ENCODE assay signal across 29 cellular contexts in the genomic region with DNA sequence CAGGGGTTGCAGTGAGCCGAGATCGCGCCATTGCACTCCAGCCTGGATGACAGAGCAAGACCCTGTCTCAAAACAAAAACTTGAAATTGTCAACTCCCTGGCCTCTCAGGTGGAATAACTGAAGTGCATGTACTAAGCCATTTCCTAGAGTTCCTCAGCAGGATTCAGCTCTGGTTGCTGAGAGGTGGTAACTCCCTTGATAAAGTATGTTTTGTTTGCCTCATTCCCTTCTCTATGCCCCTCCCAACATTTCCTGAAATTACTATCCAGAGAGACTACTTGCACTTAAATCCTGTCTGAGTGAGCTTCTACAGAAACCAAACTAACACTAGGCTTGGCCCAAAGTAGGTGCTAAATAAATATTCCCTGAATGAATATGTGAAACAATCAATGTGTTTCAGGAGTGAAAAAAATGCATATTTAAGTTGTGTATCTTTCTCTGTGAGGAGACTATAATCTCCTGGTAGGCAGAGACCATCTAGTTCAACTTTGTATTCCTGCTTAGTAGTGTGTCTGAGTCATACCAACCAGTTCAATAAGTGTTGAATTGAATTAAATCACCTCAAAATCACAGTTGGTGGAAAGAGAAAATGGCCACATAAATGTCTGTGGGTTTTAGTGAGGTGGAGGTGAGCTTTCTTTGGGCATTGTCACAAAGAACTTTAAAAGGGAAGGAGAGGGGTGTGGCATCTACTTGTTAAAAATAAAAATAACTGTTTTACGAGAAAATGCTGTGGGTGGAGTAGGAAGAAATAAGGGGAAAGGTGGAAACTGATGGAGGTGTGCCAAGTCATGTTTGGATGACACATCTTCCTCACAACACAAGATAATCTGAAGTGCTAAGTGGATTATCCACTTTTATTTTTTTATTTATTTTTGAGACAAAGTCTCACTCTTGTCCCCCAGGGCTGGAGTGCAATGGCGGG. TPM values are rescaled to one million over a fixed set of nuclear protein-coding genes. Genes with fewer than 3 reads are reported as not detected.
DNase-seq lines count a peak whose midpoint lies in the region; ATAC-seq and TF ChIP-seq lines count a peak whose summit lies in the region.
"Had no signal": no experiment of that assay in that cellular context is flagged by ENCODE, and none has a peak within 500 bp of the region (broad histone marks: within the 10 kb centered on the region; RNA-seq: fewer than 3 reads in every experiment).

No MANE protein-coding gene starts in this region.

- H3K27me3 ChIP-seq in PC-3 (ENCODE audit: low read length) (no peaks in the 10 kb centered on the region), MM.1S (replicated peaks; ENCODE audit: insufficient read depth, low read length) (no peaks in the 10 kb centered on the region)
- H3K27me3 ChIP-seq: BLaER1 treated with 17β-estradiol and CSF1 and Interleukin-3, amounts not matched to agents 10 nM and 100 nM; Peyer's patch; right lobe of liver; tibial artery had no signal

- peaks cover 2% of the 10 kb centered on the region for H3K27me3 Mint-ChIP-seq in activated T-cell treated with anti-CD3 and anti-CD28 coated beads, Interleukin-2, amount 50 U/mL, for 24 hours
- H3K27me3 Mint-ChIP-seq: activated naive CD8-positive, alpha-beta T cell; IgD-negative memory B cell; progenitor cell of endocrine pancreas had no signal

- no peaks in the 10 kb centered on the region for H3K9me3 Mint-ChIP-seq in activated T-cell treated with anti-CD3 and anti-CD28 coated beads, Interleukin-2, amount 50 U/mL, for 24 hours
- H3K9me3 Mint-ChIP-seq: IgD-negative memory B cell; naive thymus-derived CD8-positive, alpha-beta T cell had no signal

- POLR2A ChIA-PET in PC-3 (lab: Charles Lee; ENCODE audit: unreplicated experiment) = interaction anchor here (0.6 to 0.9 kb wide), 3 partner anchors 53 to 289 kb away, joined by 3 to 5 read pairs (median 3); partner anchors contain the start of genes CCDC30 and YBX1

- intact Hi-C loops in PC-3 (cut with micrococcal nuclease) = loop anchor here (1.0 to 5.0 kb wide), 5 partner anchors 38 to 216 kb away; partner anchors contain the start of gene CCDC30

- no peaks in the 10 kb centered on the region for H4K20me1 ChIP-seq in PC-3 (ENCODE audit: low read length)
- H4K20me1 ChIP-seq in MM.1S (ENCODE audit: insufficient read depth, low read length) = no peaks in the 10 kb centered on the region
- H4K20me1 ChIP-seq: BLaER1 treated with 17β-estradiol and CSF1 and Interleukin-3, amounts not matched to agents 10 nM and 100 nM had no signal

- H3K36me3 ChIP-seq in PC-3 (ENCODE audit: low read depth, low read length) = no peaks in the 10 kb centered on the region
- no peaks in the 10 kb centered on the region for H3K36me3 ChIP-seq in MM.1S (replicated peaks; ENCODE audit: insufficient read depth, low read length)
- H3K36me3 ChIP-seq: BLaER1 treated with 17β-estradiol and CSF1 and Interleukin-3, amounts not matched to agents 10 nM and 100 nM; Peyer's patch; right lobe of liver; spleen; tibial artery had no signal

- peak overlapping the region; percentile 72 for H3K4me2 ChIP-seq in PC-3 (ENCODE audit: low read length)
- no peak overlapping the region for H3K4me2 ChIP-seq in MM.1S (ENCODE audit: low read depth, low read length)
- H3K4me2 ChIP-seq: BLaER1 treated with 17β-estradiol and CSF1 and Interleukin-3, amounts not matched to agents 10 nM and 100 nM had no signal

- no peak overlapping the region for H2AFZ ChIP-seq in PC-3 (ENCODE audit: low read length)
- H2AFZ ChIP-seq in MM.1S (ENCODE audit: low read length) = no peak overlapping the region

- TF ChIP-seq CTCF in PC-3 (conservative IDR thresholded peaks at IDR 0.05; ENCODE audit: low read depth, low read length) (no peak), MM.1S (IDR thresholded peaks at IDR 0.05; ENCODE audit: low read length) (no peak)

- DNase-seq in activated T-cell treated with anti-CD3 and anti-CD28 coated beads, Interleukin-2, amount 50 U/mL, for 24 hours = no peak
- DNase-seq in activated T-cell treated with anti-CD3 and anti-CD28 coated beads, Interleukin-2, amount 50 U/mL, for 1 hour = no peak
- peak; percentile 15 for DNase-seq in Daoy (ENCODE audit: low read depth)
- DNase-seq in PC-3 = peak; percentile 84
- DNase-seq in putamen (ENCODE audit: low spot score) = peak; percentile 26
- DNase-seq in MM.1S = no peak
- no peak for DNase-seq in activated effector memory CD4-positive, alpha-beta T cell treated with Interleukin-2 at 50 U/mL for 16 hours
- DNase-seq: aorta; DMS79; GDM1; GOT3; kidney; midbrain; naive thymus-derived CD8-positive, alpha-beta T cell; NCI-H1930; NCI-H2227 treated with DMSO at 0.1 percent for 48 hours; NCI-H526 treated with DMSO at 0.1 percent for 48 hours; Peyer's patch; right lobe of liver; SIG-M5; spleen; tibial artery had no signal

- BruUV-seq in PC-3 (replicated peaks; lab: Mats Ljungman, UMichigan) = TSS peak; percentile 65

- H3K4me1 ChIP-seq in PC-3 (ENCODE audit: insufficient read depth, low read length) = peaks cover 26% of the 10 kb centered on the region
- H3K4me1 ChIP-seq in MM.1S (ENCODE audit: low read length) = no peaks in the 10 kb centered on the region
- H3K4me1 ChIP-seq: BLaER1 treated with 17β-estradiol and CSF1 and Interleukin-3, amounts not matched to agents 10 nM and 100 nM; Peyer's patch; right lobe of liver; spleen; tibial artery had no signal

- H3K27ac ChIP-seq in PC-3 (ENCODE audit: low read length) (peak overlapping the region; percentile 64), MM.1S (ENCODE audit: low read length) (no peak overlapping the region)
- H3K27ac ChIP-seq: BLaER1 treated with 17β-estradiol and CSF1 and Interleukin-3, amounts not matched to agents 10 nM and 100 nM; Peyer's patch; right lobe of liver; spleen; tibial artery had no signal

- H3K4me3 Mint-ChIP-seq in activated T-cell treated with anti-CD3 and anti-CD28 coated beads, Interleukin-2, amount 50 U/mL, for 24 hours = no peak overlapping the region
- H3K4me3 Mint-ChIP-seq: activated naive CD8-positive, alpha-beta T cell; IgD-negative memory B cell; naive thymus-derived CD8-positive, alpha-beta T cell had no signal

- ATAC-seq in PC-3 = peak; percentile 78
- no peak for ATAC-seq in GM18502 (IDR thresholded peaks at IDR 0.05; ENCODE audit: poor library complexity, unreplicated experiment)
- ATAC-seq: naive thymus-derived CD8-positive, alpha-beta T cell; right lobe of liver had no signal

- H3K27ac Mint-ChIP-seq in activated T-cell treated with anti-CD3 and anti-CD28 coated beads, Interleukin-2, amount 50 U/mL, for 24 hours = peak overlapping the region; percentile 12
- H3K27ac Mint-ChIP-seq: activated naive CD8-positive, alpha-beta T cell; IgD-negative memory B cell; naive thymus-derived CD8-positive, alpha-beta T cell; progenitor cell of endocrine pancreas had no signal

- no peaks in the 10 kb centered on the region for H3K36me3 Mint-ChIP-seq in activated T-cell treated with anti-CD3 and anti-CD28 coated beads, Interleukin-2, amount 50 U/mL, for 24 hours (ENCODE audit: low read depth)
- H3K36me3 Mint-ChIP-seq: IgD-negative memory B cell; naive thymus-derived CD8-positive, alpha-beta T cell had no signal

- H3K9ac ChIP-seq in PC-3 (ENCODE audit: low read length) (no peak overlapping the region; the same call in 1 of the 2 replicates), MM.1S (ENCODE audit: low read length) (no peak overlapping the region)
- H3K9ac ChIP-seq: BLaER1 treated with 17β-estradiol and CSF1 and Interleukin-3, amounts not matched to agents 10 nM and 100 nM had no signal

- no peaks in the 10 kb centered on the region for H3K79me2 ChIP-seq in PC-3 (ENCODE audit: low read length)
- no peaks in the 10 kb centered on the region for H3K79me2 ChIP-seq in MM.1S (ENCODE audit: low read length)

- H3K4me3 ChIP-seq in PC-3 (ENCODE audit: low read length) (peak overlapping the region; percentile 21), MM.1S (ENCODE audit: low read length) (no peak overlapping the region)
- H3K4me3 ChIP-seq: BLaER1 treated with 17β-estradiol and CSF1 and Interleukin-3, amounts not matched to agents 10 nM and 100 nM; Peyer's patch; right lobe of liver; spleen; tibial artery had no signal

- H3F3A ChIP-seq in PC-3 (ENCODE audit: low read length, unreplicated experiment) (no peaks in the 10 kb centered on the region), MM.1S (ENCODE audit: insufficient read depth, low read length) (no peaks in the 10 kb centered on the region)

- H3K4me1 Mint-ChIP-seq in activated T-cell treated with anti-CD3 and anti-CD28 coated beads, Interleukin-2, amount 50 U/mL, for 24 hours (ENCODE audit: low read depth) = peaks cover 10% of the 10 kb centered on the region
- H3K4me1 Mint-ChIP-seq: IgD-negative memory B cell; naive thymus-derived CD8-positive, alpha-beta T cell had no signal

- H3K9me3 ChIP-seq in PC-3 (ENCODE audit: low read length) = no peaks in the 10 kb centered on the region
- no peaks in the 10 kb centered on the region for H3K9me3 ChIP-seq in MM.1S (replicated peaks; ENCODE audit: insufficient read depth, low read length)
- H3K9me3 ChIP-seq: BLaER1 treated with 17β-estradiol and CSF1 and Interleukin-3, amounts not matched to agents 10 nM and 100 nM; Peyer's patch; right lobe of liver; spleen; tibial artery had no signal

- H3K9me2 ChIP-seq in PC-3 (replicated peaks; ENCODE audit: low read length) = no peaks in the 10 kb centered on the region
- H3K9me2 ChIP-seq in MM.1S (replicated peaks; ENCODE audit: insufficient read depth, low read length) = no peaks in the 10 kb centered on the region

- CTCF ChIA-PET in PC-3 (lab: Charles Lee) = no interaction called here

RNA-seq across cellular contexts. Expression of gene RIMKLA, which starts 12.6 kb away (rescaled TPM):
- total RNA-seq in Daoy (2014; rRNA removed; shearing (Covaris generic)) = 3.0 and 3.7 TPM in 2 replicates
- 3.5 and 4.5 TPM in 2 replicates for total RNA-seq in PC-3 (2014; rRNA removed)
- total RNA-seq: bronchial epithelial cell, endothelial cell of umbilical vein had no signal

RNA-seq across cellular contexts. Expression of gene FOXJ3, which starts 58.2 kb away (rescaled TPM):
- total RNA-seq in Daoy (2014; rRNA removed; shearing (Covaris generic)) = 33.8 and 42.1 TPM in 2 replicates
- 22.7 and 23.4 TPM in 2 replicates for total RNA-seq in PC-3 (2014; rRNA removed)

Comparison
In these comparisons a context has a peak if more than half of its experiments do, and no peak if none do; other contexts are left out.
1. DNase-seq: peak in Daoy (single experiment), PC-3 (single experiment) and putamen (single experiment); none in activated T-cell treated with anti-CD3 and anti-CD28 coated beads, Interleukin-2, amount 50 U/mL, for 24 hours (single experiment), activated T-cell treated with anti-CD3 and anti-CD28 coated beads, Interleukin-2, amount 50 U/mL, for 1 hour (single experiment), MM.1S (single experiment) and activated effector memory CD4-positive, alpha-beta T cell treated with Interleukin-2 at 50 U/mL for 16 hours (single experiment).